ENCODE assay signal across 14 cellular contexts in genomic region chr3:12643010-12643380, GRCh38. TPM values are rescaled to one million over a fixed set of nuclear protein-coding genes. Genes with fewer than 3 reads are reported as not detected.
DNase-seq lines count a peak whose midpoint lies in the region; ATAC-seq and TF ChIP-seq lines count a peak whose summit lies in the region.
"Had no signal": no experiment of that assay in that cellular context is flagged by ENCODE, and none has a peak within 500 bp of the region (broad histone marks: within the 10 kb centered on the region; RNA-seq: fewer than 3 reads in every experiment).

No MANE protein-coding gene starts in this region.

- peaks cover 14% of the 10 kb centered on the region for H3K36me3 Mint-ChIP-seq in activated naive CD4-positive, alpha-beta T cell treated with anti-CD3 and anti-CD28 coated beads for 36 hours (ENCODE audit: low read depth)
- H3K36me3 Mint-ChIP-seq in activated naive CD4-positive, alpha-beta T cell treated with anti-CD3 and anti-CD28 coated beads, Interleukin-2, amount 50 U/mL, for 72 hours, result peaks cover 0 to 11% of the 10 kb centered on the region in 2 donors
- peaks cover 11% of the 10 kb centered on the region for H3K36me3 Mint-ChIP-seq in memory B cell

- CTCF ChIA-PET in activated naive CD4-positive, alpha-beta T cell treated with anti-CD3 and anti-CD28 coated beads for 36 hours (lab: Charles Lee), result no interaction called here

- H3K9me3 ChIP-seq in WERI-Rb-1 (ENCODE audit: severe bottlenecking) (no peaks in the 10 kb centered on the region), thoracic aorta (no peaks in the 10 kb centered on the region)
- H3K9me3 ChIP-seq: A549 had no signal

- TF ChIP-seq CTCF in WERI-Rb-1 (IDR thresholded peaks at IDR 0.05; ENCODE audit: low read depth, low read length) (no peak), thoracic aorta (IDR thresholded peaks at IDR 0.05) (no peak)

- H3K36me3 ChIP-seq in WERI-Rb-1 (peaks cover 6% of the 10 kb centered on the region; the same call in 1 of the 2 replicates), thoracic aorta (no peaks in the 10 kb centered on the region)

- peaks cover 4% of the 10 kb centered on the region for H3K9me3 Mint-ChIP-seq in activated naive CD4-positive, alpha-beta T cell treated with anti-CD3 and anti-CD28 coated beads for 36 hours
- H3K9me3 Mint-ChIP-seq in activated naive CD4-positive, alpha-beta T cell treated with anti-CD3 and anti-CD28 coated beads, Interleukin-2, amount 50 U/mL, for 72 hours, result no peaks in the 10 kb centered on the region
- no peaks in the 10 kb centered on the region for H3K9me3 Mint-ChIP-seq in memory B cell
- H3K9me3 Mint-ChIP-seq: activated T-helper 17 cell treated with anti-CD3 and anti-CD28 coated beads, Interleukin-2, amount 50 U/mL, for 72 hours had no signal

- no peak for ATAC-seq in activated naive CD4-positive, alpha-beta T cell treated with anti-CD3 and anti-CD28 coated beads, Interleukin-2, amount 50 U/mL, for 72 hours
- ATAC-seq in memory B cell (ENCODE audit: low read depth) (no peak), thoracic aorta (ENCODE audit: insufficient number of reproducible peaks, low FRiP score, low read depth) (no peak), HG03097 (IDR thresholded peaks at IDR 0.05; ENCODE audit: low FRiP score, unreplicated experiment) (no peak)
- ATAC-seq: activated T-helper 17 cell treated with anti-CD3 and anti-CD28 coated beads, Interleukin-2, amount 50 U/mL, for 72 hours had no signal

- H3K27ac ChIP-seq in WERI-Rb-1, result peak overlapping the region; percentile 40
- H3K27ac ChIP-seq in thoracic aorta, result peak overlapping the region; percentile 38 to 81
- H3K27ac ChIP-seq: A549 had no signal

- H3K4me1 Mint-ChIP-seq in activated naive CD4-positive, alpha-beta T cell treated with anti-CD3 and anti-CD28 coated beads for 36 hours (ENCODE audit: low read depth), result peaks cover 58% of the 10 kb centered on the region
- peaks cover 19% of the 10 kb centered on the region for H3K4me1 Mint-ChIP-seq in memory B cell

- peak overlapping the region; percentile 9 for H3K27ac Mint-ChIP-seq in activated naive CD4-positive, alpha-beta T cell treated with anti-CD3 and anti-CD28 coated beads for 36 hours
- H3K27ac Mint-ChIP-seq in activated naive CD4-positive, alpha-beta T cell treated with anti-CD3 and anti-CD28 coated beads, Interleukin-2, amount 50 U/mL, for 72 hours, result no peak overlapping the region
- H3K27ac Mint-ChIP-seq in memory B cell, result peak overlapping the region; percentile 62
- H3K27ac Mint-ChIP-seq: activated T-helper 17 cell treated with anti-CD3 and anti-CD28 coated beads, Interleukin-2, amount 50 U/mL, for 72 hours had no signal

- intact Hi-C loops in activated naive CD4-positive, alpha-beta T cell treated with anti-CD3 and anti-CD28 coated beads for 36 hours (cut with micrococcal nuclease), result no loop called here

- H3K27me3 Mint-ChIP-seq in activated naive CD4-positive, alpha-beta T cell treated with anti-CD3 and anti-CD28 coated beads for 36 hours (ENCODE audit: low read depth), result no peaks in the 10 kb centered on the region
- no peaks in the 10 kb centered on the region for H3K27me3 Mint-ChIP-seq in memory B cell
- H3K27me3 Mint-ChIP-seq: activated T-helper 17 cell treated with anti-CD3 and anti-CD28 coated beads, Interleukin-2, amount 50 U/mL, for 72 hours had no signal

- no peak for DNase-seq in activated naive CD4-positive, alpha-beta T cell treated with anti-CD3 and anti-CD28 coated beads for 36 hours
- DNase-seq in activated naive CD4-positive, alpha-beta T cell treated with anti-CD3 and anti-CD28 coated beads, Interleukin-2, amount 50 U/mL, for 72 hours (ENCODE audit: low spot score in 2 of 2), result no peak
- peak; percentile 16 for DNase-seq in WERI-Rb-1
- no peak for DNase-seq in memory B cell (ENCODE audit: low spot score in 2 of 2)
- DNase-seq in thoracic aorta (ENCODE audit: low spot score), result no peak
- no peak for DNase-seq in mesenteric fat pad (ENCODE audit: low spot score)
- DNase-seq in kidney glomerular epithelial cell (lab: John Stamatoyannopoulos, UW), result no peak
- DNase-seq: KG1, NCI-H1930, NCI-H526, RPMI8226 had no signal

- peaks cover 37 to 77% of the 10 kb centered on the region in 2 donors for H3K4me1 ChIP-seq in thoracic aorta (ENCODE audit: control insufficient read depth in 1 of 2, low read depth in 2 of 2)

- H3K4me3 ChIP-seq in WERI-Rb-1 (ENCODE audit: low read depth, low read length) (no peak overlapping the region), thoracic aorta (peak overlapping the region; percentile 49)
- H3K4me3 ChIP-seq: A549 had no signal

- H3K27me3 ChIP-seq in WERI-Rb-1 (ENCODE audit: insufficient read depth, low read depth, severe bottlenecking) (no peaks in the 10 kb centered on the region), thoracic aorta (replicated peaks; ENCODE audit: insufficient read depth) (no peaks in the 10 kb centered on the region)

- no peak overlapping the region for H3K4me3 Mint-ChIP-seq in activated naive CD4-positive, alpha-beta T cell treated with anti-CD3 and anti-CD28 coated beads for 36 hours
- no peak overlapping the region for H3K4me3 Mint-ChIP-seq in memory B cell
- H3K4me3 Mint-ChIP-seq: activated T-helper 17 cell treated with anti-CD3 and anti-CD28 coated beads, Interleukin-2, amount 50 U/mL, for 72 hours had no signal

RNA-seq across cellular contexts. Expression of gene RAF1, which starts 20.9 kb away (rescaled TPM):
- total RNA-seq in activated naive CD4-positive, alpha-beta T cell treated with anti-CD3 and anti-CD28 coated beads for 36 hours, result 10 to 100 TPM; 62.5 to 68.5 TPM
- total RNA-seq in activated naive CD4-positive, alpha-beta T cell treated with anti-CD3 and anti-CD28 coated beads, Interleukin-2, amount 50 U/mL, for 72 hours, result 10 to 100 TPM; 75.9 to 97.0 TPM
- total RNA-seq in thoracic aorta (100 to 1,000 TPM; 158 to 183 TPM), mesenteric fat pad (92.1 TPM)

Comparison
In these comparisons a context has a peak if more than half of its experiments do, and no peak if none do; other contexts are left out.
1. H3K27ac Mint-ChIP-seq: peak in activated naive CD4-positive, alpha-beta T cell treated with anti-CD3 and anti-CD28 coated beads for 36 hours (single experiment) and memory B cell (single experiment); none in activated naive CD4-positive, alpha-beta T cell treated with anti-CD3 and anti-CD28 coated beads, Interleukin-2, amount 50 U/mL, for 72 hours (0 of 2).